Comparison of ENCODE assay signal across 8 cellular contexts in genomic region chr2:118223487-118224136, GRCh38.
DNase-seq lines count a peak whose midpoint lies in the region; ATAC-seq and TF ChIP-seq lines count a peak whose summit lies in the region.

No MANE protein-coding gene starts in this region.

- peaks cover 70 to 83% (median 79%) of the 10 kb centered on the region in 5 donors for H3K27me3 Mint-ChIP-seq in naive thymus-derived CD4-positive, alpha-beta T cell

- peak overlapping the region; percentile 85 to 93 (median 90) for H3K4me3 Mint-ChIP-seq in naive thymus-derived CD4-positive, alpha-beta T cell

- H3K9me3 ChIP-seq in naive thymus-derived CD4-positive, alpha-beta T cell (ENCODE audit: control insufficient read depth in 2 of 3, low read length in 3 of 3) = no peaks in the 10 kb centered on the region

- DNase-seq in astrocyte of the hippocampus (ENCODE audit: low read depth, low spot score) (peak; percentile 22), RWPE1 (ENCODE audit: low spot score) (no peak), DMS153 (lab: John Stamatoyannopoulos, UW) (no peak), SIG-M5 (lab: John Stamatoyannopoulos, UW) (no peak), NAMALWA (ENCODE audit: low spot score) (no peak)
- peak in 5 of 9 donors; percentile 18 to 39 (median 32) for DNase-seq in naive thymus-derived CD4-positive, alpha-beta T cell

- POLR2A ChIA-PET in naive thymus-derived CD4-positive, alpha-beta T cell (lab: Charles Lee) = interaction anchor here (0.6 to 1.2 kb wide), 2 partner anchors 37 to 311 kb away, joined by 3 to 4 read pairs; no protein-coding TSS in a partner anchor
- POLR2A ChIA-PET in RWPE1 (lab: Yijun Ruan, JAX; ENCODE audit: low non-redundant PET) = no interaction called here

- no peaks in the 10 kb centered on the region for H3K36me3 ChIP-seq in naive thymus-derived CD4-positive, alpha-beta T cell (ENCODE audit: control insufficient read depth in 2 of 3, insufficient read depth in 3 of 3, low read length in 3 of 3)

- peaks cover 8 to 13% of the 10 kb centered on the region in 2 donors for H3K4me1 ChIP-seq in naive thymus-derived CD4-positive, alpha-beta T cell (ENCODE audit: control insufficient read depth in 2 of 2, insufficient read depth in 2 of 2, low read length in 2 of 2)

- peak; percentile 4 for ATAC-seq in GM19043 (IDR thresholded peaks at IDR 0.05; ENCODE audit: low read depth, unreplicated experiment)
- ATAC-seq in HG02943 (IDR thresholded peaks at IDR 0.05; ENCODE audit: low read depth, unreplicated experiment) = peak; percentile 11
- ATAC-seq in naive thymus-derived CD4-positive, alpha-beta T cell = peak; percentile 33

- H3K4me3 ChIP-seq in naive thymus-derived CD4-positive, alpha-beta T cell (ENCODE audit: low read length) = peak overlapping the region; percentile 62

- H3K27ac ChIP-seq in naive thymus-derived CD4-positive, alpha-beta T cell (ENCODE audit: low read depth, low read length) = peak overlapping the region; percentile 58
- no peak overlapping the region for H3K27ac ChIP-seq in RWPE1

- peaks cover 10 to 39% of the 10 kb centered on the region in 2 donors for H3K27me3 ChIP-seq in naive thymus-derived CD4-positive, alpha-beta T cell (ENCODE audit: control insufficient read depth in 2 of 2, insufficient read depth in 2 of 2, low read length in 2 of 2)

- peaks cover 0 to 5% (median 0%) of the 10 kb centered on the region in 5 donors for H3K36me3 Mint-ChIP-seq in naive thymus-derived CD4-positive, alpha-beta T cell

- CTCF ChIA-PET in naive thymus-derived CD4-positive, alpha-beta T cell (lab: Charles Lee) = interaction anchor here (0.5 to 1.4 kb wide), 6 partner anchors 13 to 632 kb away, joined by 3 to 5 read pairs (median 4); no protein-coding TSS in a partner anchor
- CTCF ChIA-PET in RWPE1 (lab: Yijun Ruan, JAX) = interaction anchor here (0.6 to 4.3 kb wide), 6 partner anchors 10 to 633 kb away, joined by 3 to 28 read pairs (median 4); no protein-coding TSS in a partner anchor

- intact Hi-C loops in naive thymus-derived CD4-positive, alpha-beta T cell (cut with micrococcal nuclease) = loop anchor here (2.0 to 10.0 kb wide), 5 partner anchors 87 to 1253 kb away; partner anchors contain the start of genes C2orf76 (in 1 of the 2) and DBI (in 1 of the 2)

- peak overlapping the region in 7 of 9 donors; percentile 27 to 92 (median 71) for H3K27ac Mint-ChIP-seq in naive thymus-derived CD4-positive, alpha-beta T cell

- TF ChIP-seq CTCF in RWPE1 (conservative IDR thresholded peaks at IDR 0.05; ENCODE audit: low read depth) = no peak

- peaks cover 12 to 34% (median 24%) of the 10 kb centered on the region in 7 donors for H3K4me1 Mint-ChIP-seq in naive thymus-derived CD4-positive, alpha-beta T cell

- peaks cover 0 to 2% (median 0%) of the 10 kb centered on the region in 11 donors for H3K9me3 Mint-ChIP-seq in naive thymus-derived CD4-positive, alpha-beta T cell

Comparison
In these comparisons a context has a peak if more than half of its experiments do, and no peak if none do; other contexts are left out.
1. DNase-seq: peak in astrocyte of the hippocampus (single experiment) and naive thymus-derived CD4-positive, alpha-beta T cell (5 of 9); none in RWPE1 (single experiment), DMS153 (single experiment), SIG-M5 (single experiment) and NAMALWA (single experiment).
2. Peak in every context shown above with its lines, with median percentiles within 50 percentile points of each other: ATAC-seq.